ENCODE assay signal across 36 cellular contexts in the genomic region with DNA sequence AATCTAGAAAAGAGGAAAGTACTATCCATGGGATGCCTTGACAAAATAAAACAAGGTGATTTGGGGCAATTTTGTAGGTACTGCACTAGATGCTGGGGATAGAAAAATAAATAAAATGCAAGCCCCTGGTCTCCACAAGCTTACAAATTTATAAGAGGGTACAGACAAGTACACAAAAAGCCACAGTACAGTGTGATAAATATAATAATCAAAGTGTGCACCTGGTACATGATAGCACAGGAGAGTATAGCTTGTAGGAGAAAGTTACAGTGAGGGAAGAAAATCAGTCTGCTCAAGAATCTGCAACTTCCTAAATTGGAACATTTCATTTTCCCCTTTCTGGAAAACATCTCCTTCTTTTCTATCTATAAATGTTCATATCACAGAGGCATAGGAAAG. TPM values are rescaled to one million over a fixed set of nuclear protein-coding genes. Genes with fewer than 3 reads are reported as not detected.
"Had no signal": no experiment of that assay in that cellular context is flagged by ENCODE, and none has a peak within 500 bp of the region (broad histone marks: within the 10 kb centered on the region; RNA-seq: fewer than 3 reads in every experiment).

No MANE protein-coding gene starts in this region.

- H3K27ac Mint-ChIP-seq: activated B cell treated with CpG ODN at 0.5 μM for 24 hours; activated CD4-positive, alpha-beta memory T cell treated with anti-CD3 and anti-CD28 coated beads for 36 hours; activated CD4-positive, alpha-beta T cell treated with anti-CD3 and anti-CD28 coated beads, Interleukin-2, amount 10 ng/mL, durations not matched to agents 24 days and 14 days; activated CD8-positive, alpha-beta T cell treated with anti-CD3 and anti-CD28 coated beads for 36 hours; activated naive CD4-positive, alpha-beta T cell treated with anti-CD3 and anti-CD28 coated beads for 36 hours; activated naive CD4-positive, alpha-beta T cell treated with anti-CD3 and anti-CD28 coated beads, Interleukin-2, amount 50 U/mL, for 72 hours; activated naive CD8-positive, alpha-beta T cell treated with anti-CD3 and anti-CD28 coated beads for 36 hours; activated T-cell treated with anti-CD3 and anti-CD28 coated beads, Interleukin-2, amount 50 U/mL, for 72 hours; activated T-helper 1 cell treated with anti-CD3 and anti-CD28 coated beads, Interleukin-12 subunit alpha, Interleukin-12 subunit beta, Interleukin-2, Interleukin-4 antibody, amounts not matched to agents 30 ng/mL and 10 ng/mL and 1 ng/mL, durations not matched to agents 14 hours and 24 hours and 36 hours; activated T-helper 17 cell treated with anti-CD3 and anti-CD28 coated beads, Interleukin-2, amount 50 U/mL, for 72 hours; T-helper 17 cell had no signal

- H3K4me3 ChIP-seq: adrenal gland, body of pancreas, breast epithelium had no signal

- H3K36me3 ChIP-seq: adrenal gland, brain microvascular endothelial cell, breast epithelium had no signal

- DNase-seq: activated B cell treated with CpG ODN at 0.5 μM for 24 hours; activated CD4-positive, alpha-beta memory T cell treated with anti-CD3 and anti-CD28 coated beads for 36 hours; activated CD4-positive, alpha-beta T cell treated with anti-CD3 and anti-CD28 coated beads for 4 hours; activated CD4-positive, alpha-beta T cell treated with anti-CD3 and anti-CD28 coated beads, Interleukin-2, amount 10 ng/mL, durations not matched to agents 24 days and 14 days; activated CD4-positive, alpha-beta T cell treated with anti-CD3 and anti-CD28 coated beads, Interleukin-2, amount 50 U/mL, for 1 hour; activated CD4-positive, alpha-beta T cell treated with anti-CD3 and anti-CD28 coated beads, Interleukin-2, amount 50 U/mL, for 4 hours; activated CD4-positive, CD25-positive, alpha-beta regulatory T cell treated with anti-CD3 and anti-CD28 coated beads, Interleukin-2, amount 50 U/mL, for 72 hours; activated CD8-positive, alpha-beta memory T cell treated with anti-CD3 and anti-CD28 coated beads, Interleukin-2, amount 50 U/mL, for 4 hours; activated CD8-positive, alpha-beta T cell treated with anti-CD3 and anti-CD28 coated beads for 36 hours; activated effector memory CD4-positive, alpha-beta T cell treated with anti-CD3 and anti-CD28 coated beads, Interleukin-2, amount 50 U/mL, for 16 hours; activated gamma-delta T cell treated with Interleukin-2 at 50 U/mL for 16 hours; activated naive CD4-positive, alpha-beta T cell; activated naive CD4-positive, alpha-beta T cell treated with anti-CD3 and anti-CD28 coated beads for 36 hours; activated naive CD4-positive, alpha-beta T cell treated with anti-CD3 and anti-CD28 coated beads, Interleukin-2, amount 50 U/mL, for 16 hours; activated naive CD8-positive, alpha-beta T cell treated with anti-CD3 and anti-CD28 coated beads for 36 hours; activated T-cell treated with anti-CD3 and anti-CD28 coated beads for 4 hours; activated T-cell treated with anti-CD3 and anti-CD28 coated beads, Interleukin-2, amount 50 U/mL, for 1 hour; activated T-cell treated with anti-CD3 and anti-CD28 coated beads, Interleukin-2, amount 50 U/mL, for 4 hours; activated T-cell treated with anti-CD3 and anti-CD28 coated beads, Interleukin-2, amount 50 U/mL, for 72 hours; adrenal gland; amniotic stem cell; aorta; body of pancreas; brain microvascular endothelial cell; central memory CD4-positive, alpha-beta T cell; T-helper 17 cell; T-helper 9 cell had no signal

- H3K36me3 Mint-ChIP-seq: activated CD4-positive, alpha-beta memory T cell treated with anti-CD3 and anti-CD28 coated beads for 36 hours had no signal

- H3K4me3 Mint-ChIP-seq: activated B cell treated with CpG ODN at 0.5 μM for 24 hours; activated CD4-positive, alpha-beta memory T cell treated with anti-CD3 and anti-CD28 coated beads for 36 hours; activated CD4-positive, alpha-beta T cell treated with anti-CD3 and anti-CD28 coated beads, Interleukin-2, amount 10 ng/mL, durations not matched to agents 24 days and 14 days; activated CD8-positive, alpha-beta T cell treated with anti-CD3 and anti-CD28 coated beads for 36 hours; activated naive CD4-positive, alpha-beta T cell treated with anti-CD3 and anti-CD28 coated beads for 36 hours; activated naive CD8-positive, alpha-beta T cell treated with anti-CD3 and anti-CD28 coated beads for 36 hours; activated T-cell treated with anti-CD3 and anti-CD28 coated beads, Interleukin-2, amount 50 U/mL, for 4 hours; activated T-cell treated with anti-CD3 and anti-CD28 coated beads, Interleukin-2, amount 50 U/mL, for 72 hours; activated T-helper 1 cell treated with anti-CD3 and anti-CD28 coated beads, Interleukin-12 subunit alpha, Interleukin-12 subunit beta, Interleukin-2, Interleukin-4 antibody, amounts not matched to agents 30 ng/mL and 10 ng/mL and 1 ng/mL, durations not matched to agents 14 hours and 24 hours and 36 hours; activated T-helper 17 cell treated with anti-CD3 and anti-CD28 coated beads, Interleukin-2, amount 50 U/mL, for 72 hours; T-helper 17 cell had no signal

- H3K27ac ChIP-seq: adrenal gland, body of pancreas, brain microvascular endothelial cell, breast epithelium, VCaP had no signal

- H3K27me3 ChIP-seq: body of pancreas had no signal

- H3K9me3 ChIP-seq: body of pancreas, breast epithelium had no signal

- ATAC-seq: activated CD8-positive, alpha-beta T cell treated with anti-CD3 and anti-CD28 coated beads for 36 hours; activated naive CD4-positive, alpha-beta T cell treated with anti-CD3 and anti-CD28 coated beads, Interleukin-2, amount 50 U/mL, for 72 hours; activated T-cell treated with anti-CD3 and anti-CD28 coated beads, Interleukin-2, amount 50 U/mL, for 4 hours; activated T-cell treated with anti-CD3 and anti-CD28 coated beads, Interleukin-2, amount 50 U/mL, for 72 hours; activated T-helper 17 cell treated with anti-CD3 and anti-CD28 coated beads, Interleukin-2, amount 50 U/mL, for 72 hours; body of pancreas; T-helper 17 cell had no signal

- H3K4me1 ChIP-seq: adrenal gland, breast epithelium had no signal

- H3K4me1 Mint-ChIP-seq: activated B cell treated with CpG ODN at 0.5 μM for 24 hours; activated CD4-positive, alpha-beta T cell treated with anti-CD3 and anti-CD28 coated beads, Interleukin-2, amount 10 ng/mL, durations not matched to agents 24 days and 14 days had no signal

- H3K9me3 Mint-ChIP-seq: activated CD4-positive, alpha-beta memory T cell treated with anti-CD3 and anti-CD28 coated beads for 36 hours; activated CD8-positive, alpha-beta T cell treated with anti-CD3 and anti-CD28 coated beads for 36 hours; activated naive CD4-positive, alpha-beta T cell treated with anti-CD3 and anti-CD28 coated beads for 36 hours; activated T-helper 1 cell treated with anti-CD3 and anti-CD28 coated beads, Interleukin-12 subunit alpha, Interleukin-12 subunit beta, Interleukin-2, Interleukin-4 antibody, amounts not matched to agents 30 ng/mL and 10 ng/mL and 1 ng/mL, durations not matched to agents 14 hours and 24 hours and 36 hours had no signal

RNA-seq across cellular contexts. Expression of gene SSTR1, which starts 3.0 kb away (rescaled TPM):
- total RNA-seq: activated B cell treated with CpG ODN at 0.5 μM for 24 hours; activated CD4-positive, alpha-beta memory T cell treated with anti-CD3 and anti-CD28 coated beads for 36 hours; activated CD4-positive, alpha-beta T cell treated with anti-CD3 and anti-CD28 coated beads, Interleukin-2, amount 10 ng/mL, durations not matched to agents 24 days and 14 days; activated CD8-positive, alpha-beta memory T cell treated with anti-CD3 and anti-CD28 coated beads for 36 hours; activated CD8-positive, alpha-beta T cell treated with anti-CD3 and anti-CD28 coated beads for 36 hours; activated naive CD4-positive, alpha-beta T cell treated with anti-CD3 and anti-CD28 coated beads for 36 hours; activated naive CD4-positive, alpha-beta T cell treated with anti-CD3 and anti-CD28 coated beads, Interleukin-2, amount 50 U/mL, for 72 hours; activated naive CD8-positive, alpha-beta T cell treated with anti-CD3 and anti-CD28 coated beads for 36 hours; activated T-cell treated with anti-CD3 and anti-CD28 coated beads, Interleukin-2, amount 50 U/mL, for 4 hours; activated T-cell treated with anti-CD3 and anti-CD28 coated beads, Interleukin-2, amount 50 U/mL, for 72 hours; activated T-helper 1 cell treated with anti-CD3 and anti-CD28 coated beads, Interleukin-12 subunit alpha, Interleukin-12 subunit beta, Interleukin-2, Interleukin-4 antibody, amounts not matched to agents 30 ng/mL and 10 ng/mL and 1 ng/mL, durations not matched to agents 14 hours and 24 hours and 36 hours; activated T-helper 17 cell treated with anti-CD3 and anti-CD28 coated beads, Interleukin-2, amount 50 U/mL, for 72 hours; astrocyte; T-helper 1 cell treated with Interleukin-12 subunit alpha and Interleukin-12 subunit beta and Interleukin-4 antibody, amounts not matched to agents 30 ng/mL and 1 ng/mL, for 36 hours; T-helper 17 cell; T-helper 2 cell treated with Interferon-gamma antibody and Interleukin-4, amounts not matched to agents 100 ng/mL and 5 ng/mL, for 36 hours had no signal

RNA-seq across cellular contexts. Expression of gene CLEC14A, which starts 51.2 kb away (rescaled TPM):
- total RNA-seq: activated B cell treated with CpG ODN at 0.5 μM for 24 hours; activated CD4-positive, alpha-beta memory T cell treated with anti-CD3 and anti-CD28 coated beads for 36 hours; activated CD4-positive, alpha-beta T cell treated with anti-CD3 and anti-CD28 coated beads, Interleukin-2, amount 10 ng/mL, durations not matched to agents 24 days and 14 days; activated CD8-positive, alpha-beta memory T cell treated with anti-CD3 and anti-CD28 coated beads for 36 hours; activated CD8-positive, alpha-beta T cell treated with anti-CD3 and anti-CD28 coated beads for 36 hours; activated naive CD4-positive, alpha-beta T cell treated with anti-CD3 and anti-CD28 coated beads for 36 hours; activated naive CD4-positive, alpha-beta T cell treated with anti-CD3 and anti-CD28 coated beads, Interleukin-2, amount 50 U/mL, for 72 hours; activated naive CD8-positive, alpha-beta T cell treated with anti-CD3 and anti-CD28 coated beads for 36 hours; activated T-cell treated with anti-CD3 and anti-CD28 coated beads, Interleukin-2, amount 50 U/mL, for 72 hours; activated T-helper 1 cell treated with anti-CD3 and anti-CD28 coated beads, Interleukin-12 subunit alpha, Interleukin-12 subunit beta, Interleukin-2, Interleukin-4 antibody, amounts not matched to agents 30 ng/mL and 10 ng/mL and 1 ng/mL, durations not matched to agents 14 hours and 24 hours and 36 hours; activated T-helper 17 cell treated with anti-CD3 and anti-CD28 coated beads, Interleukin-2, amount 50 U/mL, for 72 hours; astrocyte; T-helper 1 cell treated with Interleukin-12 subunit alpha and Interleukin-12 subunit beta and Interleukin-4 antibody, amounts not matched to agents 30 ng/mL and 1 ng/mL, for 36 hours; T-helper 17 cell; T-helper 2 cell treated with Interferon-gamma antibody and Interleukin-4, amounts not matched to agents 100 ng/mL and 5 ng/mL, for 36 hours had no signal
